9 cellular contexts compared by ENCODE assay signal in genomic region chr17:70405492-70406220, GRCh38.
DNase-seq lines count a peak whose midpoint lies in the region; ATAC-seq and TF ChIP-seq lines count a peak whose summit lies in the region.
"Had no signal": no experiment of that assay in that cellular context is flagged by ENCODE, and none has a peak within 500 bp of the region (broad histone marks: within the 10 kb centered on the region; RNA-seq: fewer than 3 reads in every experiment).

No MANE protein-coding gene starts in this region.

- intact Hi-C loops in sciatic nerve (cut with DNase I) = no loop called here
- intact Hi-C loops in head of caudate nucleus (cut with DNase I) = no loop called here

- no peak for TF ChIP-seq CTCF in astrocyte of the spinal cord (IDR thresholded peaks at IDR 0.05; ENCODE audit: low read depth, low read length)

- H3K4me3 ChIP-seq in astrocyte of the spinal cord (ENCODE audit: low read depth, low read length) = no peak overlapping the region

- ATAC-seq in GM18909 (IDR thresholded peaks at IDR 0.05; ENCODE audit: poor library complexity, unreplicated experiment) (peak; percentile 78), sciatic nerve (peak; percentile 70), GM21528 (IDR thresholded peaks at IDR 0.05; ENCODE audit: low FRiP score, unreplicated experiment) (no peak)
- no peak for ATAC-seq in activated CD4-positive, CD25-positive, alpha-beta regulatory T cell treated with anti-CD3 and anti-CD28 coated beads, Interleukin-2, amount 50 U/mL, for 24 hours
- ATAC-seq: left lobe of liver had no signal

- in situ Hi-C loops in astrocyte of the spinal cord (cut with HindIII; ENCODE audit: low sequenced_read_pairs) = no loop called here

- DNase-seq in HS-27A (ENCODE audit: low read depth) (peak; percentile 60), astrocyte of the spinal cord (ENCODE audit: low read depth, low spot score) (peak; percentile 98), sciatic nerve (ENCODE audit: low spot score) (no peak), head of caudate nucleus (no peak)
- DNase-seq in activated naive CD4-positive, alpha-beta T cell (lab: John Stamatoyannopoulos, UW) = no peak

Comparison
In these comparisons a context has a peak if more than half of its experiments do, and no peak if none do; other contexts are left out.
1. ATAC-seq: peak in GM18909 (single experiment) and sciatic nerve (single experiment); none in activated CD4-positive, CD25-positive, alpha-beta regulatory T cell treated with anti-CD3 and anti-CD28 coated beads, Interleukin-2, amount 50 U/mL, for 24 hours (0 of 2) and GM21528 (single experiment).
2. DNase-seq: peak in HS-27A (single experiment) and astrocyte of the spinal cord (single experiment); none in sciatic nerve (single experiment), activated naive CD4-positive, alpha-beta T cell (0 of 4) and head of caudate nucleus (0 of 42).